8 cellular contexts compared by ENCODE assay signal in genomic region chr2:191218292-191218898, GRCh38. TPM values are rescaled to one million over a fixed set of nuclear protein-coding genes. Genes with fewer than 3 reads are reported as not detected.
A peak's percentile ranks its signal among the peaks of the same experiment; 100 is the strongest.
DNase-seq lines count a peak whose midpoint lies in the region; ATAC-seq and TF ChIP-seq lines count a peak whose summit lies in the region.

No MANE protein-coding gene starts in this region.

- H3K9me3 ChIP-seq in Caco-2 (no peaks in the 10 kb centered on the region), Loucy (ENCODE audit: insufficient read depth, low read depth, low read length) (no peaks in the 10 kb centered on the region), thoracic aorta (no peaks in the 10 kb centered on the region)

- BruUV-seq in Caco-2 (replicated peaks; lab: Mats Ljungman, UMichigan): no TSS peak

- H3K4me3 ChIP-seq in Caco-2 (ENCODE audit: low read depth, low read length) (no peak overlapping the region), Loucy (ENCODE audit: low read length, poor library complexity, severe bottlenecking) (no peak overlapping the region), thoracic aorta (no peak overlapping the region)

- CTCF ChIA-PET in Caco-2 (lab: Charles Lee): interaction anchor here (0.5 to 2.8 kb wide), 8 partner anchors 28 to 166 kb away, joined by 3 to 15 read pairs (median 3); no protein-coding TSS in a partner anchor

- POLR2A ChIA-PET in Caco-2 (lab: Charles Lee): no interaction called here

- H3K36me3 ChIP-seq in Caco-2 (ENCODE audit: control insufficient read depth, insufficient read depth, low read length) (no peaks in the 10 kb centered on the region; the same call in 1 of the 2 replicates), Loucy (ENCODE audit: insufficient read depth, low read length) (no peaks in the 10 kb centered on the region), thoracic aorta (no peaks in the 10 kb centered on the region)

- peak; percentile 63 to 65 for DNase-seq in Caco-2
- DNase-seq in GM20000 (ENCODE audit: low spot score): peak; percentile 12
- DNase-seq in SKM-1 treated with dmso at 0.1 percent for 144 hours (lab: John Stamatoyannopoulos, UW; ENCODE audit: unreplicated experiment): peak; percentile 63
- DNase-seq in dermis microvascular lymphatic vessel endothelial cell (ENCODE audit: low read depth in 2 of 2): peak; percentile 65 to 79
- DNase-seq in lung microvascular endothelial cell (ENCODE audit: low read depth in 2 of 2): peak; percentile 66 to 86
- peak; percentile 9 for DNase-seq in thoracic aorta (ENCODE audit: low spot score)
- no peak for DNase-seq in DMS79 (lab: John Stamatoyannopoulos, UW)

- ATAC-seq in thoracic aorta (ENCODE audit: insufficient number of reproducible peaks, low FRiP score, low read depth): no peak

- H3K36me3 Mint-ChIP-seq in Caco-2 (ENCODE audit: insufficient read depth, unreplicated experiment): peaks cover 5% of the 10 kb centered on the region

- H4K20me1 ChIP-seq in Loucy (ENCODE audit: insufficient read depth, low read length, poor library complexity, severe bottlenecking): no peaks in the 10 kb centered on the region

- peaks cover 15% of the 10 kb centered on the region for H3K4me1 Mint-ChIP-seq in Caco-2 (ENCODE audit: low read depth, unreplicated experiment)

- H3K9me2 ChIP-seq in Loucy (replicated peaks; ENCODE audit: low read depth, low read length): no peaks in the 10 kb centered on the region

- peak; percentile 55 to 61 for TF ChIP-seq CTCF in Caco-2 (IDR thresholded peaks at IDR 0.05; ENCODE audit: insufficient read depth in 1 of 2, low read depth in 1 of 2, low read length in 1 of 2, severe bottlenecking in 1 of 2, unreplicated experiment in 1 of 2)
- TF ChIP-seq CTCF in GM20000 (IDR thresholded peaks at IDR 0.05; ENCODE audit: extremely low read depth, missing control alignments): peak; percentile 46
- TF ChIP-seq CTCF in Loucy (conservative IDR thresholded peaks at IDR 0.05; ENCODE audit: low read length): peak; percentile 85
- peak; percentile 53 for TF ChIP-seq CTCF in thoracic aorta (IDR thresholded peaks at IDR 0.05)

- H3K4me1 ChIP-seq in Caco-2 (peaks cover 27% of the 10 kb centered on the region), Loucy (ENCODE audit: insufficient read depth, low read length, poor library complexity, severe bottlenecking) (peaks cover 10% of the 10 kb centered on the region), thoracic aorta (ENCODE audit: control insufficient read depth in 1 of 2, low read depth in 2 of 2) (peaks cover 0 to 13% of the 10 kb centered on the region in 2 donors)

- no peak overlapping the region for H3K27ac Mint-ChIP-seq in Caco-2 (ENCODE audit: unreplicated experiment)

- no peak overlapping the region for H2AFZ ChIP-seq in Loucy (ENCODE audit: low read length)

- H3F3A ChIP-seq in Loucy (ENCODE audit: low read depth): no peaks in the 10 kb centered on the region

- intact Hi-C loops in Caco-2 (cut with micrococcal nuclease; ENCODE audit: unreplicated experiment): loop anchor here (1.0 to 2.0 kb wide), 5 partner anchors 26 to 303 kb away; partner anchors contain the start of gene MYO1B

- H3K27me3 Mint-ChIP-seq in Caco-2 (ENCODE audit: insufficient read depth, unreplicated experiment): no peaks in the 10 kb centered on the region

- no peaks in the 10 kb centered on the region for H3K27me3 ChIP-seq in Caco-2 (replicated peaks; ENCODE audit: control insufficient read depth, insufficient read depth, low read length)
- H3K27me3 ChIP-seq in Loucy (ENCODE audit: insufficient read depth, low read length, poor library complexity, severe bottlenecking): no peaks in the 10 kb centered on the region
- H3K27me3 ChIP-seq in thoracic aorta (replicated peaks; ENCODE audit: insufficient read depth): no peaks in the 10 kb centered on the region

- no peak overlapping the region for H3K4me2 ChIP-seq in Loucy (ENCODE audit: low read depth, low read length, poor library complexity, severe bottlenecking)

- peaks cover 12% of the 10 kb centered on the region for H3K9me3 Mint-ChIP-seq in Caco-2 (ENCODE audit: unreplicated experiment)

- H3K4me3 Mint-ChIP-seq in Caco-2 (ENCODE audit: unreplicated experiment): no peak overlapping the region

- no peaks in the 10 kb centered on the region for H3K79me2 ChIP-seq in Loucy (ENCODE audit: insufficient read depth, low read length)

- no peak overlapping the region for H3K27ac ChIP-seq in thoracic aorta

- H3K9ac ChIP-seq in Loucy (ENCODE audit: low read depth, low read length, poor library complexity, severe bottlenecking): no peak overlapping the region

RNA-seq across cellular contexts. Expression of gene MYO1B, which starts 26.8 kb away (rescaled TPM):
- total RNA-seq in Caco-2 (2022) (80.3 and 83.4 TPM in 2 replicates), dermis microvascular lymphatic vessel endothelial cell (70.4 and 96.8 TPM in 2 replicates), lung microvascular endothelial cell (78.2 and 97.4 TPM in 2 replicates), thoracic aorta (10 to 100 TPM; 74.7 to 79.4 TPM)
